Comparison of ENCODE assay signal across 8 cellular contexts in the genomic region with DNA sequence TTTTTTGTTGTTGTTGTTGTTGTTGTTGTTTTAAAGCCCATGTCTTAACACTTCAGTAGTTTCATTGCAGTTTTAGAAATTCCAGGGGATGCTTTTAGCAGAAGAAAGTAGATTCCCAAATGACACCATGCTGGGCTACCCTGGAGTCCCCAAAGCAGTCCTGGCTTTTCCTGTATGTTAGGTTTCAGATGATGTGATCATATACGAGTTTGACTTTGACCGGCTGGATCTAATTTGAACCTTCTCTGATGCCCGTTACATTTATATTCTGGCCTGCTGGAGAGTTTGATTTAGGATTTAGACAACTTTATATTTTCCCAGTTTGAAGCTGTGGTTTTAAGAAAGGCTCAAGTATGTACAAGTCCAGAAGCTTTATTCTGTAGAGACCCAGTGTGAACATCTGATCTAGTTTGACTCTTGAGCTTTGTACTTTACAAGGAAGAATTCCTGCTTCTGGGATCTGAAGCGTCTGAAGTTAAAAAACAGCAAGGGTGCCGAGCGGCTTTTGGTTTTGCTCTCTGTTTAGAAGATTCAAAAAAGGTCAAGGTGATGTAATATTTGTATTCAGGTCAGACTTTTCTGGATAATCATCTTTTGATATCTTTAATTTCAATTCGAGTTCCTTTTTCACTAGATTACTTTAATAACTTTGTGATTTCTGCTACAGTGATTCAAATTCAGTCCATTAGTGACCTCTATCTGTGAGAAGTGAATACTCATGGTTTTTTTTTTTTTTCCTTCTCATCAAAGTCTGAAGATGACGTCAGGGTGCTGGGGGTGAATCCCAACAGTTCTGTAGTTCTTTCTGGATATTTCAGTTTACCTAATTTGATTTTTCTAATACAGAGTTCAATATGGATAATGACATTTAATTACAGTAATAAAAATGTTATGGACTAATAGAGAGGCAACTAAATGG. TPM values are rescaled to one million over a fixed set of nuclear protein-coding genes. Genes with fewer than 3 reads are reported as not detected.
A peak's percentile ranks its signal among the peaks of the same experiment; 100 is the strongest.
DNase-seq lines count a peak whose midpoint lies in the region; ATAC-seq, FAIRE-seq and TF ChIP-seq lines count a peak whose summit lies in the region.

No MANE protein-coding gene starts in this region.

- no peak overlapping the region for H3K4me2 ChIP-seq in neural cell (ENCODE audit: low read length)

- ATAC-seq in stimulated activated naive CD8-positive, alpha-beta T cell treated with anti-CD3 and anti-CD28 coated beads, Interleukin-15, amount 100 ng/mL, for 72 hours: no peak
- no peak for ATAC-seq in GM18519 (IDR thresholded peaks at IDR 0.05; ENCODE audit: low FRiP score, unreplicated experiment)
- no peak for ATAC-seq in omental fat pad (ENCODE audit: low FRiP score)

- H3K27me3 Mint-ChIP-seq in stimulated activated naive CD8-positive, alpha-beta T cell treated with anti-CD3 and anti-CD28 coated beads, Interleukin-15, amount 100 ng/mL, for 72 hours: peaks cover 66% of the 10 kb centered on the region

- H3K79me2 ChIP-seq in neural cell (replicated peaks; ENCODE audit: insufficient read depth, low read length): peaks cover 14% of the 10 kb centered on the region

- H3K9me2 ChIP-seq in neural cell (ENCODE audit: insufficient read depth, low read length): no peaks in the 10 kb centered on the region

- TF ChIP-seq CTCF in neural cell (IDR thresholded peaks at IDR 0.05; ENCODE audit: poor library complexity, severe bottlenecking) (peak; percentile 61), omental fat pad (IDR thresholded peaks at IDR 0.05) (no peak)

- TF ChIP-seq RAD21 in neural cell (conservative IDR thresholded peaks at IDR 0.05): peak; percentile 66

- no peak for TF ChIP-seq EP300 in neural cell (conservative IDR thresholded peaks at IDR 0.05; ENCODE audit: poor library complexity, severe bottlenecking)

- H3K9me3 ChIP-seq in neural cell (ENCODE audit: low read length): no peaks in the 10 kb centered on the region

- H2AFZ ChIP-seq in neural cell (ENCODE audit: low read depth, low read length): no peak overlapping the region

- H3K4me1 Mint-ChIP-seq in stimulated activated naive CD8-positive, alpha-beta T cell treated with anti-CD3 and anti-CD28 coated beads, Interleukin-15, amount 100 ng/mL, for 72 hours: peaks cover 16% of the 10 kb centered on the region

- no peak overlapping the region for H3K4me3 Mint-ChIP-seq in stimulated activated naive CD8-positive, alpha-beta T cell treated with anti-CD3 and anti-CD28 coated beads, Interleukin-15, amount 100 ng/mL, for 72 hours

- no peaks in the 10 kb centered on the region for H4K20me1 ChIP-seq in neural cell (ENCODE audit: insufficient read depth)

- peak overlapping the region; percentile 85 for H3K4me3 ChIP-seq in neural cell (ENCODE audit: low read length)

- H3K27me3 ChIP-seq in neural cell (ENCODE audit: insufficient read depth, low read depth, low read length): peaks cover 38% of the 10 kb centered on the region

- FAIRE-seq in endometrium (lab: Jason Lieb, UNC): peak; percentile 95

- H3F3A ChIP-seq in neural cell (ENCODE audit: insufficient read depth, low read length, poor library complexity, severe bottlenecking): peaks cover 2% of the 10 kb centered on the region

- H3K9me3 Mint-ChIP-seq in stimulated activated naive CD8-positive, alpha-beta T cell treated with anti-CD3 and anti-CD28 coated beads, Interleukin-15, amount 100 ng/mL, for 72 hours: no peaks in the 10 kb centered on the region

- no peaks in the 10 kb centered on the region for H3K36me3 ChIP-seq in neural cell (ENCODE audit: insufficient read depth, low read length)

- no peak overlapping the region for H3K27ac Mint-ChIP-seq in stimulated activated naive CD8-positive, alpha-beta T cell treated with anti-CD3 and anti-CD28 coated beads, Interleukin-15, amount 100 ng/mL, for 72 hours

- no peak overlapping the region for H3K9ac ChIP-seq in neural cell (ENCODE audit: low read length)

- H3K27ac ChIP-seq in neural cell (ENCODE audit: low read length): no peak overlapping the region

- DNase-seq in COR-L47 (lab: John Stamatoyannopoulos, UW) (peak; percentile 11), NCI-H2171 (lab: John Stamatoyannopoulos, UW) (peak; percentile 12), SW480 (ENCODE audit: low spot score) (no peak), omental fat pad (ENCODE audit: low spot score) (no peak)
- DNase-seq in stimulated activated naive CD8-positive, alpha-beta T cell treated with anti-CD3 and anti-CD28 coated beads, Interleukin-15, amount 100 ng/mL, for 72 hours: no peak

TF ChIP-seq in neural cell, 6 proteins besides CTCF, POLR2A, EP300 and RAD21:
- TF ChIP-seq TAF1 (IDR thresholded peaks at IDR 0.05; ENCODE audit: low read depth) (no peak), MXI1 (conservative IDR thresholded peaks at IDR 0.05; ENCODE audit: poor library complexity, severe bottlenecking) (no peak), SMC3 (conservative IDR thresholded peaks at IDR 0.05; ENCODE audit: poor library complexity) (peak; percentile 63), EZH2 (IDR thresholded peaks at IDR 0.05; ENCODE audit: borderline replicate concordance, insufficient read depth, low read length, poor library complexity, severe bottlenecking) (no peak), POLR2AphosphoS5 (IDR thresholded peaks at IDR 0.05) (no peak)
- TF ChIP-seq, protein P1, sequence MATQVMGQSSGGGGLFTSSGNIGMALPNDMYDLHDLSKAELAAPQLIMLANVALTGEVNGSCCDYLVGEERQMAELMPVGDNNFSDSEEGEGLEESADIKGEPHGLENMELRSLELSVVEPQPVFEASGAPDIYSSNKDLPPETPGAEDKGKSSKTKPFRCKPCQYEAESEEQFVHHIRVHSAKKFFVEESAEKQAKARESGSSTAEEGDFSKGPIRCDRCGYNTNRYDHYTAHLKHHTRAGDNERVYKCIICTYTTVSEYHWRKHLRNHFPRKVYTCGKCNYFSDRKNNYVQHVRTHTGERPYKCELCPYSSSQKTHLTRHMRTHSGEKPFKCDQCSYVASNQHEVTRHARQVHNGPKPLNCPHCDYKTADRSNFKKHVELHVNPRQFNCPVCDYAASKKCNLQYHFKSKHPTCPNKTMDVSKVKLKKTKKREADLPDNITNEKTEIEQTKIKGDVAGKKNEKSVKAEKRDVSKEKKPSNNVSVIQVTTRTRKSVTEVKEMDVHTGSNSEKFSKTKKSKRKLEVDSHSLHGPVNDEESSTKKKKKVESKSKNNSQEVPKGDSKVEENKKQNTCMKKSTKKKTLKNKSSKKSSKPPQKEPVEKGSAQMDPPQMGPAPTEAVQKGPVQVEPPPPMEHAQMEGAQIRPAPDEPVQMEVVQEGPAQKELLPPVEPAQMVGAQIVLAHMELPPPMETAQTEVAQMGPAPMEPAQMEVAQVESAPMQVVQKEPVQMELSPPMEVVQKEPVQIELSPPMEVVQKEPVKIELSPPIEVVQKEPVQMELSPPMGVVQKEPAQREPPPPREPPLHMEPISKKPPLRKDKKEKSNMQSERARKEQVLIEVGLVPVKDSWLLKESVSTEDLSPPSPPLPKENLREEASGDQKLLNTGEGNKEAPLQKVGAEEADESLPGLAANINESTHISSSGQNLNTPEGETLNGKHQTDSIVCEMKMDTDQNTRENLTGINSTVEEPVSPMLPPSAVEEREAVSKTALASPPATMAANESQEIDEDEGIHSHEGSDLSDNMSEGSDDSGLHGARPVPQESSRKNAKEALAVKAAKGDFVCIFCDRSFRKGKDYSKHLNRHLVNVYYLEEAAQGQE (IDR thresholded peaks at IDR 0.05; ENCODE audit: borderline replicate concordance): no peak

RNA-seq across cellular contexts. Expression of gene FLRT2, which starts 6.2 kb away (rescaled TPM):
- 3.9 and 5.1 TPM in 2 replicates for polyA plus RNA-seq in neural cell
- 19.0 and 27.2 TPM in 2 replicates for polyA minus RNA-seq in neural cell
- total RNA-seq in omental fat pad: 10 to 100 TPM; 15.9 to 71.4 (median 23.8) TPM

Comparison
In these comparisons a context has a peak if more than half of its experiments do, and no peak if none do; other contexts are left out.
1. DNase-seq: peak in COR-L47 (single experiment) and NCI-H2171 (single experiment); none in SW480 (single experiment), stimulated activated naive CD8-positive, alpha-beta T cell treated with anti-CD3 and anti-CD28 coated beads, Interleukin-15, amount 100 ng/mL, for 72 hours (0 of 2) and omental fat pad (single experiment).